Comparison of ENCODE assay signal across 23 cellular contexts in the genomic region with DNA sequence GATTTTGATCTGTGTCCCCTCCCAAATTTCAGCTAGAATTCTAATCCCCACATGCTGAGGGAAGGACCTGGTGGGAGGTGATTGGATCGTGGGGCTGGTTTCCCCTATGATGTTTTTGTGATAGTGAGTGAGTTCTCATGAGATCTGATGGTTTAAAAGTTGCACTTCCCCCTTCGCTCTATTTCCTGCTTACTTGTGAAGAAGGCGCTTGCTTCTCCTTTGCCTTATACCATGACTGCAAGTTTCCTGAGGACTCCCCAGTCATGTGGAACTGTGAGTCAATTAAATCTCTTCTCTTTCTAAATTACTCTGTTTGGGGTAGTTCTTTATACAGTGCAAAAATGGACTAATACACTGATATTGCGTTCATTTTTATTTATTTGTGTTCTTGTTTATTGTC.
"Had no signal": no experiment of that assay in that cellular context is flagged by ENCODE, and none has a peak within 500 bp of the region (broad histone marks: within the 10 kb centered on the region; RNA-seq: fewer than 3 reads in every experiment).

No MANE protein-coding gene starts in this region.

- H3K36me3 Mint-ChIP-seq: mesothelial cell of epicardium, neural progenitor cell had no signal

- H3K4me1 Mint-ChIP-seq: mesothelial cell of epicardium; naive thymus-derived CD4-positive, alpha-beta T cell; nephron; neural progenitor cell had no signal

- ATAC-seq: foreskin keratinocyte; gastroesophageal sphincter; heart left ventricle; left lobe of liver; mucosa of descending colon; naive thymus-derived CD4-positive, alpha-beta T cell; right lobe of liver had no signal

- H3K9me3 Mint-ChIP-seq: neural progenitor cell had no signal

- H3K27ac Mint-ChIP-seq: mesothelial cell of epicardium; naive thymus-derived CD4-positive, alpha-beta T cell; nephron; neural progenitor cell; progenitor cell of endocrine pancreas had no signal

- H3K27me3 Mint-ChIP-seq: naive thymus-derived CD4-positive, alpha-beta T cell; progenitor cell of endocrine pancreas had no signal

- DNase-seq: dermis blood vessel endothelial cell; effector memory CD4-positive, alpha-beta T cell; foreskin keratinocyte; heart left ventricle; kidney; mesenchymal stem cell; mucosa of descending colon; naive thymus-derived CD4-positive, alpha-beta T cell; right lobe of liver; small intestine; stimulated activated CD4-positive, alpha-beta T cell treated with anti-CD3 and anti-CD28 coated beads, Interleukin-15, amount 100 ng/mL, for 24 hours; stimulated activated CD4-positive, alpha-beta T cell treated with anti-CD3 and anti-CD28 coated beads, Interleukin-2, amount 100 ng/mL, for 48 hours; stimulated activated naive CD4-positive, alpha-beta T cell treated with Interleukin-2 at 50 U/mL for 16 hours; substantia nigra; testis; tibial artery; upper lobe of left lung had no signal

- H3K4me3 Mint-ChIP-seq: mesothelial cell of epicardium; naive thymus-derived CD4-positive, alpha-beta T cell; nephron; neural progenitor cell had no signal
